Comparison of ENCODE assay signal across 16 cellular contexts in the genomic region with DNA sequence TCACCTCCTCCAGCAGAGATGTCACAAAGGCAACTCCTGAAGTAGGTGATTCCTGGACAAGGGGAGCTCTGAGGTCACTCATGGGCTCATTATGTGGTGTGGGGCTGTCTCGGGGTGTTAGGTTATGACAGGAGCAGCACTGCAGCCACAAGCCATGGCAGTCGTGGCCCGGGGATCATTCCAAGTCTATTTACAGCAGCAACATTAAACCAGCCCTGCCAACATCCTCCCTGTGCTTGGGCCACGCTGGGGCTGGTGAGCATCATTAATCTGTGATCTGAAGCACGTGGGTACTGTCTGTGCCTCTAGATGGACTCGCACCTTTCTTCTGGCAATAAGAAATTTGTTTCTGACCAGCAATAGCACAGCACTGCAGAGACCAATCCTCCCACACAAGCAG. TPM values are rescaled to one million over a fixed set of nuclear protein-coding genes. Genes with fewer than 3 reads are reported as not detected.
A peak's percentile ranks its signal among the peaks of the same experiment; 100 is the strongest.
DNase-seq lines count a peak whose midpoint lies in the region; ATAC-seq and TF ChIP-seq lines count a peak whose summit lies in the region.
"Had no signal": no experiment of that assay in that cellular context is flagged by ENCODE, and none has a peak within 500 bp of the region (broad histone marks: within the 10 kb centered on the region; RNA-seq: fewer than 3 reads in every experiment).

No MANE protein-coding gene starts in this region.

- H3K4me2 ChIP-seq in mesenchymal stem cell (ENCODE audit: low read length, poor library complexity, severe bottlenecking), result no peak overlapping the region
- H3K4me2 ChIP-seq: BLaER1 had no signal

- no peak for ATAC-seq in activated CD8-positive, alpha-beta memory T cell treated with anti-CD3 and anti-CD28 coated beads, Interleukin-2, amount 10 ng/mL, durations not matched to agents 7 days and 5 days
- peak; percentile 40 to 78 (median 70) for ATAC-seq in heart right ventricle
- ATAC-seq: HCT116 had no signal

- 36 to 50% methylated on average over 6 of the region's 6 CpGs for WGBS in heart right ventricle, 2 donors
- 72% methylated on average over 5 of the region's 6 CpGs for WGBS in mesenchymal stem cell
- 53 to 69% methylated on average over 6 of the region's 6 CpGs for WGBS in sigmoid colon, 2 donors

- H2AFZ ChIP-seq in mesenchymal stem cell (ENCODE audit: low read depth, low read length), result no peak overlapping the region
- H2AFZ ChIP-seq: GM23248 had no signal

- H3K27ac ChIP-seq in heart right ventricle (no peak overlapping the region), mesenchymal stem cell (ENCODE audit: low read length, poor library complexity, severe bottlenecking) (no peak overlapping the region), sigmoid colon (no peak overlapping the region)
- H3K27ac ChIP-seq: 22Rv1, BLaER1, GM23248, HL-60 had no signal

- H3K9me3 Mint-ChIP-seq in activated CD8-positive, alpha-beta memory T cell treated with anti-CD3 and anti-CD28 coated beads, Interleukin-2, amount 10 ng/mL, durations not matched to agents 7 days and 5 days (ENCODE audit: low read depth), result no peaks in the 10 kb centered on the region
- H3K9me3 Mint-ChIP-seq: CD8-positive, alpha-beta memory T cell had no signal

- TF ChIP-seq POLR2A in sigmoid colon (IDR thresholded peaks at IDR 0.05), result no peak

- no peak overlapping the region for H3K9ac ChIP-seq in mesenchymal stem cell (ENCODE audit: low read length)
- H3K9ac ChIP-seq: BLaER1, GM23248 had no signal

- no peak overlapping the region for H2AK5ac ChIP-seq in mesenchymal stem cell (ENCODE audit: low read length, severe bottlenecking)

- H3K36me3 ChIP-seq in heart right ventricle (no peaks in the 10 kb centered on the region), mesenchymal stem cell (ENCODE audit: control insufficient read depth in 1 of 2, insufficient read depth in 2 of 2, low read depth in 1 of 2, low read length in 2 of 2) (no peaks in the 10 kb centered on the region), sigmoid colon (no peaks in the 10 kb centered on the region)
- H3K36me3 ChIP-seq: BLaER1 had no signal

- peak overlapping the region; percentile 19 for H4K91ac ChIP-seq in mesenchymal stem cell (ENCODE audit: low read length)

- DNase-seq in activated CD8-positive, alpha-beta memory T cell treated with anti-CD3 and anti-CD28 coated beads, Interleukin-2, amount 10 ng/mL, durations not matched to agents 7 days and 5 days, result peak; percentile 27
- no peak for DNase-seq in activated CD8-positive, alpha-beta memory T cell treated with anti-CD3 and anti-CD28 coated beads, Interleukin-2, amount 50 U/mL, for 48 hours
- DNase-seq in heart right ventricle, result peak in 1 of 2 donors; percentile 35
- DNase-seq in mesenchymal stem cell, result no peak
- peak; percentile 36 for DNase-seq in sigmoid colon
- DNase-seq in stimulated activated CD4-positive, alpha-beta T cell treated with anti-CD3 and anti-CD28 coated beads, Interleukin-12 subunit alpha, Interleukin-12 subunit beta, amount 100 ng/mL, for 4 hours, result no peak
- no peak for DNase-seq in HuH-7.5 (ENCODE audit: low spot score)
- no peak for DNase-seq in anterior cingulate cortex (lab: John Stamatoyannopoulos, UW)
- DNase-seq: Caco-2; CD8-positive, alpha-beta memory T cell; GM23248; IMR-90 had no signal

- H3K18ac ChIP-seq in mesenchymal stem cell (ENCODE audit: low read depth in 1 of 2, low read length in 2 of 2), result no peak overlapping the region

- no peaks in the 10 kb centered on the region for H3K79me1 ChIP-seq in mesenchymal stem cell (replicated peaks; ENCODE audit: low read length, poor library complexity, severe bottlenecking)

- no peak for TF ChIP-seq EP300 in sigmoid colon (IDR thresholded peaks at IDR 0.05)

- no peak overlapping the region for H2BK5ac ChIP-seq in mesenchymal stem cell (ENCODE audit: low read depth, low read length, poor library complexity, severe bottlenecking)

- H3K27me3 ChIP-seq in heart right ventricle, result peaks cover 0 to 37% (median 11%) of the 10 kb centered on the region in 7 donors
- peaks cover 54 to 80% of the 10 kb centered on the region in 2 experiments for H3K27me3 ChIP-seq in mesenchymal stem cell (ENCODE audit: control insufficient read depth in 1 of 2, insufficient read depth in 1 of 2, low read length in 2 of 2)
- peaks cover 0 to 44% (median 8%) of the 10 kb centered on the region in 3 donors for H3K27me3 ChIP-seq in sigmoid colon

- H3K23ac ChIP-seq in mesenchymal stem cell (ENCODE audit: low read length in 2 of 2), result no peak overlapping the region

- CTCF ChIA-PET in activated CD8-positive, alpha-beta memory T cell treated with anti-CD3 and anti-CD28 coated beads, Interleukin-2, amount 10 ng/mL, durations not matched to agents 7 days and 5 days (lab: Charles Lee), result interaction anchor here (1.1 kb wide), 1 partner anchor 18 kb away, joined by 3 read pairs; no protein-coding TSS in a partner anchor

- intact Hi-C loops in heart right ventricle (cut with DNase I), result no loop called here
- intact Hi-C loops in sigmoid colon (cut with DNase I), result no loop called here

- H2BK12ac ChIP-seq in mesenchymal stem cell (ENCODE audit: low read length in 2 of 2), result no peak overlapping the region

- H2BK120ac ChIP-seq in mesenchymal stem cell (ENCODE audit: low read depth, low read length), result no peak overlapping the region

- no peak overlapping the region for H3K27ac Mint-ChIP-seq in activated CD8-positive, alpha-beta memory T cell treated with anti-CD3 and anti-CD28 coated beads, Interleukin-2, amount 10 ng/mL, durations not matched to agents 7 days and 5 days

- no peak overlapping the region for H4K8ac ChIP-seq in mesenchymal stem cell (ENCODE audit: low read length)

- no peak overlapping the region for H3K4me3 Mint-ChIP-seq in activated CD8-positive, alpha-beta memory T cell treated with anti-CD3 and anti-CD28 coated beads, Interleukin-2, amount 10 ng/mL, durations not matched to agents 7 days and 5 days
- H3K4me3 Mint-ChIP-seq: CD8-positive, alpha-beta memory T cell had no signal

- H3K9me3 ChIP-seq in heart right ventricle (no peaks in the 10 kb centered on the region), mesenchymal stem cell (ENCODE audit: control insufficient read depth, low read length) (peaks cover 10% of the 10 kb centered on the region), sigmoid colon (peaks cover 0 to 2% (median 0%) of the 10 kb centered on the region in 4 donors)

- no peak overlapping the region for H3K4me3 ChIP-seq in heart right ventricle
- H3K4me3 ChIP-seq in mesenchymal stem cell (ENCODE audit: insufficient read depth in 1 of 2, low read depth in 1 of 2, low read length in 2 of 2), result no peak overlapping the region
- no peak overlapping the region for H3K4me3 ChIP-seq in sigmoid colon
- H3K4me3 ChIP-seq: BLaER1, GM23248 had no signal

- no peak overlapping the region for H3K4ac ChIP-seq in mesenchymal stem cell (ENCODE audit: low read depth in 1 of 2, low read length in 2 of 2)

- H3K27me3 Mint-ChIP-seq in activated CD8-positive, alpha-beta memory T cell treated with anti-CD3 and anti-CD28 coated beads, Interleukin-2, amount 10 ng/mL, durations not matched to agents 7 days and 5 days, result peaks cover 12% of the 10 kb centered on the region

- H3K36me3 Mint-ChIP-seq in activated CD8-positive, alpha-beta memory T cell treated with anti-CD3 and anti-CD28 coated beads, Interleukin-2, amount 10 ng/mL, durations not matched to agents 7 days and 5 days, result no peaks in the 10 kb centered on the region
- H3K36me3 Mint-ChIP-seq: CD8-positive, alpha-beta memory T cell had no signal

- H3K4me1 Mint-ChIP-seq in activated CD8-positive, alpha-beta memory T cell treated with anti-CD3 and anti-CD28 coated beads, Interleukin-2, amount 10 ng/mL, durations not matched to agents 7 days and 5 days, result peaks cover 9% of the 10 kb centered on the region
- H3K4me1 Mint-ChIP-seq: CD8-positive, alpha-beta memory T cell had no signal

- TF ChIP-seq CTCF in heart right ventricle (IDR thresholded peaks at IDR 0.05), result no peak
- TF ChIP-seq CTCF in sigmoid colon (IDR thresholded peaks at IDR 0.05), result no peak

- H3K14ac ChIP-seq in mesenchymal stem cell (ENCODE audit: low read length in 2 of 2), result no peak overlapping the region

- no peak overlapping the region for H2BK15ac ChIP-seq in mesenchymal stem cell (ENCODE audit: low read depth, poor library complexity, severe bottlenecking)

- H3K4me1 ChIP-seq in heart right ventricle, result peaks cover 0 to 4% (median 0%) of the 10 kb centered on the region in 9 donors
- H3K4me1 ChIP-seq in mesenchymal stem cell (ENCODE audit: control insufficient read depth, insufficient read depth, low read depth, low read length), result no peaks in the 10 kb centered on the region
- no peaks in the 10 kb centered on the region for H3K4me1 ChIP-seq in sigmoid colon
- H3K4me1 ChIP-seq: Caco-2 had no signal

RNA-seq across cellular contexts. Expression of a gene that starts 7.0 kb away (rescaled TPM):
- 1 to 10 TPM in 1 of 2 experiments, under 1 TPM in 1; 0.50 to 1.6 TPM for total RNA-seq in activated CD8-positive, alpha-beta memory T cell treated with anti-CD3 and anti-CD28 coated beads, Interleukin-2, amount 10 ng/mL, durations not matched to agents 7 days and 5 days
- 1 to 10 TPM; 4.7 to 7.8 (median 5.6) TPM for total RNA-seq in heart right ventricle
- 1 to 10 TPM; 2.1 to 5.0 TPM for polyA plus RNA-seq in heart right ventricle
- 8.9 TPM for polyA plus RNA-seq in mesenchymal stem cell (2013, experiment 1 of 2)
- polyA plus RNA-seq in mesenchymal stem cell (2013, experiment 2 of 2), result 7.7 TPM
- total RNA-seq in sigmoid colon, result 10 to 100 TPM; 13.2 to 21.4 (median 13.8) TPM
- polyA plus RNA-seq in sigmoid colon, result 1 to 10 TPM; 2.5 to 3.4 (median 3.0) TPM

RNA-seq across cellular contexts. Expression of a gene that starts 42.1 kb away (rescaled TPM):
- total RNA-seq in activated CD8-positive, alpha-beta memory T cell treated with anti-CD3 and anti-CD28 coated beads, Interleukin-2, amount 10 ng/mL, durations not matched to agents 7 days and 5 days, result 1 to 10 TPM; 7.7 to 9.0 TPM
- total RNA-seq in heart right ventricle (10 to 100 TPM in 6 of 10 donors, 1 to 10 TPM in 4; 5.2 to 15.8 (median 10.2) TPM), sigmoid colon (10 to 100 TPM in 3 of 4 donors, 1 to 10 TPM in 1; 8.0 to 20.9 (median 14.1) TPM)
- polyA plus RNA-seq in heart right ventricle (10 to 100 TPM in 1 of 2 donors, 1 to 10 TPM in 1; 9.9 to 27.0 TPM), sigmoid colon (10 to 100 TPM; 11.8 to 15.5 (median 14.4) TPM)
- polyA plus RNA-seq in mesenchymal stem cell (2013, experiment 1 of 2), result 11.8 TPM
- 11.2 TPM for polyA plus RNA-seq in mesenchymal stem cell (2013, experiment 2 of 2)

Comparison
In these comparisons a context has a peak if more than half of its experiments do, and no peak if none do; other contexts are left out.
1. DNase-seq: peak in activated CD8-positive, alpha-beta memory T cell treated with anti-CD3 and anti-CD28 coated beads, Interleukin-2, amount 10 ng/mL, durations not matched to agents 7 days and 5 days (single experiment) and sigmoid colon (single experiment); none in activated CD8-positive, alpha-beta memory T cell treated with anti-CD3 and anti-CD28 coated beads, Interleukin-2, amount 50 U/mL, for 48 hours (single experiment), mesenchymal stem cell (single experiment), stimulated activated CD4-positive, alpha-beta T cell treated with anti-CD3 and anti-CD28 coated beads, Interleukin-12 subunit alpha, Interleukin-12 subunit beta, amount 100 ng/mL, for 4 hours (single experiment), HuH-7.5 (single experiment) and anterior cingulate cortex (0 of 58).